27 cellular contexts compared by ENCODE assay signal in the genomic region with DNA sequence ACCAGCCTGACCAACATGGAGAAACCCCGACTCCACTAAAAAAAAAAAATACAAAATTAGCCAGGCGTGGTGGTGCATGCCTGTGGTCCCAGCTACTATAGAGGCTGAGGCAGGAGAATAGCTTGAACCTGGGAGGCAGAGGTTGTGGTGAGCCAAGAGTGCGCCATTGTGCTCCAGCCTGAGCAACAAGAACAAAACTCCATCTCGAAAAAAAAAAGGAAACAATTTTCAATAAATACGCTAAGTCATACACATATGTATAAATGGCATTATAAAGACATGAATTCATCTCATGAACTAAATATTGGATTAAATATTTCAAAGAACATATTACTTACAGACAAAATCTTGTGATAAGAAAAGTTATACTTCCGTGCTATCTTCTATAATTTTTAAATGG. TPM values are rescaled to one million over a fixed set of nuclear protein-coding genes. Genes with fewer than 3 reads are reported as not detected.
DNase-seq lines count a peak whose midpoint lies in the region; ATAC-seq and TF ChIP-seq lines count a peak whose summit lies in the region.
"Had no signal": no experiment of that assay in that cellular context is flagged by ENCODE, and none has a peak within 500 bp of the region (broad histone marks: within the 10 kb centered on the region; RNA-seq: fewer than 3 reads in every experiment).

No MANE protein-coding gene starts in this region.

- intact Hi-C loops in mammary epithelial cell (cut with micrococcal nuclease) (no loop called here), breast epithelium (cut with DNase I; ENCODE audit: low total_unique reads) (no loop called here), upper lobe of right lung (cut with DNase I) (no loop called here)
- intact Hi-C loops in dendritic cell treated with granulocyte-macrophage colony-stimulating factor and Interleukin-4, amounts not matched to agents 40 ng/mL and 50 ng/mL, for 4 days (cut with micrococcal nuclease): loop anchor here (5.0 kb wide), 1 partner anchor 65 kb away; no protein-coding TSS in a partner anchor

- no peak overlapping the region for H3K27ac Mint-ChIP-seq in dendritic cell treated with granulocyte-macrophage colony-stimulating factor and Interleukin-4, amounts not matched to agents 40 ng/mL and 50 ng/mL, for 4 days

- TF ChIP-seq POLR2A in breast epithelium (IDR thresholded peaks at IDR 0.05): no peak

- ATAC-seq in upper lobe of right lung: no peak

- CTCF ChIA-PET in mammary epithelial cell (lab: Charles Lee; ENCODE audit: low non-redundant PET): no interaction called here

- H3K79me2 ChIP-seq in mammary epithelial cell (ENCODE audit: insufficient read depth, low read length) (peaks cover 77% of the 10 kb centered on the region), osteoblast (ENCODE audit: insufficient read depth, low read length) (peaks cover 77% of the 10 kb centered on the region)

- H3K27me3 ChIP-seq in mammary epithelial cell (ENCODE audit: insufficient read depth, low read length) (no peaks in the 10 kb centered on the region), breast epithelium (no peaks in the 10 kb centered on the region), osteoblast (ENCODE audit: insufficient read depth, low read length) (no peaks in the 10 kb centered on the region), upper lobe of right lung (no peaks in the 10 kb centered on the region)
- H3K27me3 ChIP-seq: BLaER1, SJSA1 had no signal

- DNase-seq in mammary epithelial cell (no peak), breast epithelium (ENCODE audit: low spot score in 2 of 2) (no peak), osteoblast (ENCODE audit: insufficient read length, low spot score, missing footprints) (no peak), upper lobe of right lung (no peak), NCI-H2029 (lab: John Stamatoyannopoulos, UW) (no peak), NCI-H146 (lab: John Stamatoyannopoulos, UW) (no peak), LoVo (ENCODE audit: low spot score) (no peak)
- DNase-seq: 8988T; ACHN; CD4-positive, CD25-positive, alpha-beta regulatory T cell; DMS53; GOT3; IMR-90; KG1; NCI-H1048; NCI-H1417 treated with DMSO at 0.1 percent for 48 hours; NCI-H187; NCI-H2107; NCI-H524; NCI-H748 treated with DMSO at 0.1 percent for 48 hours; NK-92 treated with Interleukin-12 subunit alpha and Interleukin-12 subunit beta, amount 100 ng/mL, for 24 hours; PC-9; Right ventricle myocardium superior had no signal

- WGBS in mammary epithelial cell (ENCODE audit: low coverage, missing lambda C conversion rate): 85% methylated on average over 4 of the region's 6 CpGs

- H3K4me1 ChIP-seq in mammary epithelial cell (ENCODE audit: insufficient read depth, low read length) (peaks cover 24% of the 10 kb centered on the region), breast epithelium (peaks cover 0 to 13% of the 10 kb centered on the region in 2 donors), osteoblast (ENCODE audit: insufficient read depth, low read length) (peaks cover 39% of the 10 kb centered on the region), upper lobe of right lung (peaks cover 13% of the 10 kb centered on the region)

- peaks cover 74% of the 10 kb centered on the region for H3K36me3 Mint-ChIP-seq in dendritic cell treated with granulocyte-macrophage colony-stimulating factor and Interleukin-4, amounts not matched to agents 40 ng/mL and 50 ng/mL, for 4 days (ENCODE audit: low read depth)

- H3K9me3 Mint-ChIP-seq in dendritic cell treated with granulocyte-macrophage colony-stimulating factor and Interleukin-4, amounts not matched to agents 40 ng/mL and 50 ng/mL, for 4 days: no peaks in the 10 kb centered on the region

- dilution Hi-C loops in mammary epithelial cell (cut with HindIII; ENCODE audit: low sequenced_read_pairs): no loop called here

- no TSS peak for BruUV-seq in mammary epithelial cell (replicated peaks; lab: Mats Ljungman, UMichigan)

- H3K27ac ChIP-seq in mammary epithelial cell (ENCODE audit: insufficient read depth, low read depth, low read length) (no peak overlapping the region), breast epithelium (no peak overlapping the region), osteoblast (ENCODE audit: low read depth, low read length) (no peak overlapping the region), upper lobe of right lung (no peak overlapping the region)
- H3K27ac ChIP-seq: BLaER1, PC-9, SJSA1 had no signal

- peaks cover 6% of the 10 kb centered on the region for H3K36me3 ChIP-seq in mammary epithelial cell (ENCODE audit: insufficient read depth, low read length)
- H3K36me3 ChIP-seq in breast epithelium: no peaks in the 10 kb centered on the region
- no peaks in the 10 kb centered on the region for H3K36me3 ChIP-seq in osteoblast (ENCODE audit: insufficient read depth, low read length)
- H3K36me3 ChIP-seq in upper lobe of right lung: no peaks in the 10 kb centered on the region
- H3K36me3 ChIP-seq: BLaER1, HAP-1 had no signal

- H3K4me2 ChIP-seq in mammary epithelial cell (ENCODE audit: insufficient read depth, low read depth, low read length): peak overlapping the region; percentile 89
- peak overlapping the region; percentile 83 for H3K4me2 ChIP-seq in osteoblast (ENCODE audit: insufficient read depth, low read length)
- H3K4me2 ChIP-seq: BLaER1, PC-9 had no signal

- no peaks in the 10 kb centered on the region for H4K20me1 ChIP-seq in mammary epithelial cell (ENCODE audit: insufficient read depth, low read length)
- peaks cover 3% of the 10 kb centered on the region for H4K20me1 ChIP-seq in osteoblast (ENCODE audit: insufficient read depth, low read length)
- H4K20me1 ChIP-seq: BLaER1 had no signal

- no peaks in the 10 kb centered on the region for H3K27me3 Mint-ChIP-seq in dendritic cell treated with granulocyte-macrophage colony-stimulating factor and Interleukin-4, amounts not matched to agents 40 ng/mL and 50 ng/mL, for 4 days

- H2AFZ ChIP-seq in mammary epithelial cell (ENCODE audit: low read depth, low read length): no peak overlapping the region
- no peak overlapping the region for H2AFZ ChIP-seq in osteoblast (ENCODE audit: low read length)
- H2AFZ ChIP-seq: PC-9 had no signal

- H3K9me3 ChIP-seq in mammary epithelial cell (replicated peaks; ENCODE audit: insufficient read depth, low read length) (no peaks in the 10 kb centered on the region), breast epithelium (no peaks in the 10 kb centered on the region), osteoblast (ENCODE audit: low read depth, low read length) (no peaks in the 10 kb centered on the region), upper lobe of right lung (no peaks in the 10 kb centered on the region)
- H3K9me3 ChIP-seq: BLaER1, HAP-1, SJSA1 had no signal

- H3K4me3 Mint-ChIP-seq in dendritic cell treated with granulocyte-macrophage colony-stimulating factor and Interleukin-4, amounts not matched to agents 40 ng/mL and 50 ng/mL, for 4 days: peak overlapping the region; percentile 72

- in situ Hi-C loops in mammary epithelial cell (cut with MboI; ENCODE audit: low sequenced_read_pairs in 2 of 2): no loop called here

- H3K9ac ChIP-seq in mammary epithelial cell (ENCODE audit: insufficient read depth, low read length): no peak overlapping the region
- H3K9ac ChIP-seq: BLaER1 had no signal

- H3K4me3 ChIP-seq in mammary epithelial cell (replicated peaks in 1 of 3; ENCODE audit: insufficient read depth in 1 of 3, low read depth in 2 of 3, low read length in 3 of 3): no peak overlapping the region
- no peak overlapping the region for H3K4me3 ChIP-seq in breast epithelium
- no peak overlapping the region for H3K4me3 ChIP-seq in osteoblast (ENCODE audit: insufficient read depth, low read length)
- peak overlapping the region; percentile 72 for H3K4me3 ChIP-seq in upper lobe of right lung
- H3K4me3 ChIP-seq: BLaER1, HAP-1, PC-9, SJSA1 had no signal

- no peak for TF ChIP-seq CTCF in mammary epithelial cell (conservative IDR thresholded peaks at IDR 0.05 in 1 of 2, IDR thresholded peaks at IDR 0.05 in 1 of 2; ENCODE audit: extremely low read depth in 1 of 2, insufficient read depth in 1 of 2, low read depth in 1 of 2, low read length in 2 of 2)
- TF ChIP-seq CTCF in breast epithelium (IDR thresholded peaks at IDR 0.05): no peak
- no peak for TF ChIP-seq CTCF in osteoblast (IDR thresholded peaks at IDR 0.05; ENCODE audit: extremely low read depth, low read depth, low read length)
- no peak for TF ChIP-seq CTCF in upper lobe of right lung (IDR thresholded peaks at IDR 0.05)

- peaks cover 57% of the 10 kb centered on the region for H3K4me1 Mint-ChIP-seq in dendritic cell treated with granulocyte-macrophage colony-stimulating factor and Interleukin-4, amounts not matched to agents 40 ng/mL and 50 ng/mL, for 4 days (ENCODE audit: low read depth)

RNA-seq across cellular contexts. Expression of a gene that starts 2.9 kb away (rescaled TPM):
- 10 to 100 TPM; 20.8 to 28.5 TPM for total RNA-seq in mammary epithelial cell
- polyA plus RNA-seq in mammary epithelial cell: 14.9 TPM
- polyA minus RNA-seq in mammary epithelial cell: 17.2 TPM
- 10 to 100 TPM; 14.7 to 28.7 (median 24.8) TPM for total RNA-seq in breast epithelium
- total RNA-seq in osteoblast: 16.8 and 21.0 TPM in 2 replicates
- 60.8 TPM for total RNA-seq in upper lobe of right lung
